15 cellular contexts compared by ENCODE assay signal in the genomic region with DNA sequence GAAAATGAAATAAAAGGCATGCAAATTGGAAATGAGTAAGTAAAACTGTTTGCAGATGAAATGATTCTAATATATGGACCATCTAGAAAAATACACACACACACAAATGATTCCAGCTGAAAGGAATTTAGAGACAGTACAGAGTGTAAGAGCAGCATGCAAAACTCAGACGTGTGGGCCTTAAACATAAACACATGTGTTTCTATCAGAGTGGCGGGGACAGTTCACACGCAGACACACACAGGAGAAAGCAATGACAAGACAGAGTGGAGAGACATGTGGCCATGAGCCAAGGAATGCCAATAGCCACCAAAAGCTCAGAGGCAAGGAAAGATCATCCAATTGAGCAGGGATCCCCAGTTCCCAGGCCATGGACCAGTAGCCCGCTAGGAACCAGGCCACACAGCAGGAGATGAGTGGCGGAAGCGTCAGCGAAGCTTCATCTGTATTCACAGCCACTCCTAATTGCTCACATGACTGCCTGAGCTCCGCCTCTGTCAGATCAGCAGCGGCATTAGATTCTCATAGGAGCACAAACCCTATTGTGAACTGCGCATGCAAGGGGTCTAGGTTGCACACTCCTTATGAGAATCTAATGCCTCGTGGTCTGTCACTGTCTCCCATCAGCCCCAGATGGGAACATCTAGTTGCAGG.
DNase-seq lines count a peak whose midpoint lies in the region; ATAC-seq and TF ChIP-seq lines count a peak whose summit lies in the region.
"Had no signal": no experiment of that assay in that cellular context is flagged by ENCODE, and none has a peak within 500 bp of the region (broad histone marks: within the 10 kb centered on the region; RNA-seq: fewer than 3 reads in every experiment).

No MANE protein-coding gene starts in this region.

- H3K36me3 Mint-ChIP-seq in HFFc6 (ENCODE audit: low read depth) (peaks cover 4% of the 10 kb centered on the region; the same call in 1 of the 2 replicates), endothelial cell (ENCODE audit: low read depth, unreplicated experiment) (no peaks in the 10 kb centered on the region)
- peaks cover 13% of the 10 kb centered on the region for H3K36me3 Mint-ChIP-seq in dendritic cell treated with granulocyte-macrophage colony-stimulating factor and Interleukin-4, amounts not matched to agents 40 ng/mL and 50 ng/mL, for 4 days (ENCODE audit: low read depth)

- DNase-seq in left cardiac atrium, result no peak
- DNase-seq in Right ventricle myocardium inferior (ENCODE audit: missing footprints), result no peak
- DNase-seq in HFFc6, result no peak
- DNase-seq in smooth muscle cell (lab: John Stamatoyannopoulos, UW; ENCODE audit: unreplicated experiment), result no peak
- DNase-seq in activated T-cell treated with anti-CD3 and anti-CD28 coated beads, Interleukin-2, amount 50 U/mL, for 1 hour, result no peak
- no peak for DNase-seq in endothelial cell (ENCODE audit: low spot score)
- DNase-seq: 8988T, Caco-2, NCI-H1417 treated with DMSO at 0.1 percent for 48 hours, NCI-H2029, NCI-H510A, NCI-H82, SHP77 treated with DMSO at 0.1 percent for 48 hours had no signal

- H3K9me3 Mint-ChIP-seq in HFFc6, result no peaks in the 10 kb centered on the region
- peaks cover 26% of the 10 kb centered on the region for H3K9me3 Mint-ChIP-seq in dendritic cell treated with granulocyte-macrophage colony-stimulating factor and Interleukin-4, amounts not matched to agents 40 ng/mL and 50 ng/mL, for 4 days
- H3K9me3 Mint-ChIP-seq in endothelial cell (ENCODE audit: unreplicated experiment), result no peaks in the 10 kb centered on the region

- H3F3A ChIP-seq in smooth muscle cell (ENCODE audit: low read depth), result peaks cover 5% of the 10 kb centered on the region

- peak; percentile 50 to 65 for ATAC-seq in left cardiac atrium
- ATAC-seq in Right ventricle myocardium inferior, result no peak
- ATAC-seq in HG03565 (IDR thresholded peaks at IDR 0.05; ENCODE audit: unreplicated experiment), result no peak

- H3K36me3 ChIP-seq in smooth muscle cell (ENCODE audit: low read depth), result no peaks in the 10 kb centered on the region

- H3K9ac ChIP-seq in smooth muscle cell (ENCODE audit: low read depth), result peak overlapping the region; percentile 19

- H3K4me1 Mint-ChIP-seq in HFFc6 (ENCODE audit: low read depth), result peaks cover 14% of the 10 kb centered on the region
- peaks cover 24% of the 10 kb centered on the region for H3K4me1 Mint-ChIP-seq in dendritic cell treated with granulocyte-macrophage colony-stimulating factor and Interleukin-4, amounts not matched to agents 40 ng/mL and 50 ng/mL, for 4 days (ENCODE audit: low read depth)
- no peaks in the 10 kb centered on the region for H3K4me1 Mint-ChIP-seq in endothelial cell (ENCODE audit: unreplicated experiment)

- intact Hi-C loops in left cardiac atrium (cut with DNase I), result no loop called here
- intact Hi-C loops in Right ventricle myocardium inferior (cut with DNase I), result no loop called here
- intact Hi-C loops in dendritic cell treated with granulocyte-macrophage colony-stimulating factor and Interleukin-4, amounts not matched to agents 40 ng/mL and 50 ng/mL, for 4 days (cut with micrococcal nuclease), result no loop called here

- no peaks in the 10 kb centered on the region for H3K27me3 ChIP-seq in smooth muscle cell (ENCODE audit: low read depth)

- peak overlapping the region; percentile 52; the same call in 1 of the 2 replicates for H3K27ac Mint-ChIP-seq in HFFc6
- peak overlapping the region; percentile 2 for H3K27ac Mint-ChIP-seq in dendritic cell treated with granulocyte-macrophage colony-stimulating factor and Interleukin-4, amounts not matched to agents 40 ng/mL and 50 ng/mL, for 4 days
- H3K27ac Mint-ChIP-seq in endothelial cell (ENCODE audit: unreplicated experiment), result no peak overlapping the region

- no peak overlapping the region for H3K4me3 ChIP-seq in smooth muscle cell

- 73% methylated on average over 11 of the region's 11 CpGs for WGBS in smooth muscle cell (ENCODE audit: low lambda C conversion rate)

- peak overlapping the region; percentile 74 for H3K27ac ChIP-seq in smooth muscle cell (ENCODE audit: low read depth)

- H3K4me3 Mint-ChIP-seq in HFFc6, result peak overlapping the region; percentile 6; the same call in 1 of the 2 replicates
- no peak overlapping the region for H3K4me3 Mint-ChIP-seq in dendritic cell treated with granulocyte-macrophage colony-stimulating factor and Interleukin-4, amounts not matched to agents 40 ng/mL and 50 ng/mL, for 4 days
- H3K4me3 Mint-ChIP-seq in endothelial cell (ENCODE audit: unreplicated experiment), result no peak overlapping the region

- H3K4me2 ChIP-seq in smooth muscle cell, result no peak overlapping the region

- H3K9me3 ChIP-seq in smooth muscle cell (replicated peaks; ENCODE audit: low read depth), result no peaks in the 10 kb centered on the region
- H3K9me3 ChIP-seq: Caco-2 had no signal

- H2AFZ ChIP-seq in smooth muscle cell (ENCODE audit: low read depth), result no peak overlapping the region

- no peaks in the 10 kb centered on the region for H3K4me1 ChIP-seq in smooth muscle cell (ENCODE audit: low read depth)
- H3K4me1 ChIP-seq: Caco-2 had no signal

- no peak for TF ChIP-seq CTCF in HFFc6 (IDR thresholded peaks at IDR 0.05)
- no peak for TF ChIP-seq CTCF in smooth muscle cell (IDR thresholded peaks at IDR 0.05; ENCODE audit: borderline replicate concordance, insufficient read depth, poor library complexity, severe bottlenecking)
- no peak for TF ChIP-seq CTCF in endothelial cell (IDR thresholded peaks at IDR 0.05; ENCODE audit: unreplicated experiment)

- no peaks in the 10 kb centered on the region for H3K79me2 ChIP-seq in smooth muscle cell (ENCODE audit: low read depth)

- peaks cover 17% of the 10 kb centered on the region for H3K27me3 Mint-ChIP-seq in HFFc6 (ENCODE audit: insufficient read depth)
- H3K27me3 Mint-ChIP-seq in dendritic cell treated with granulocyte-macrophage colony-stimulating factor and Interleukin-4, amounts not matched to agents 40 ng/mL and 50 ng/mL, for 4 days, result peaks cover 1% of the 10 kb centered on the region
- H3K27me3 Mint-ChIP-seq in endothelial cell (ENCODE audit: unreplicated experiment), result peaks cover 3% of the 10 kb centered on the region

- H4K20me1 ChIP-seq in smooth muscle cell (ENCODE audit: low read depth), result no peaks in the 10 kb centered on the region

Comparison
In these comparisons a context has a peak if more than half of its experiments do, and no peak if none do; other contexts are left out.
1. ATAC-seq: peak in left cardiac atrium (2 of 2); none in Right ventricle myocardium inferior (single experiment) and HG03565 (single experiment).